Comparison of ENCODE assay signal across 11 cellular contexts in the genomic region with DNA sequence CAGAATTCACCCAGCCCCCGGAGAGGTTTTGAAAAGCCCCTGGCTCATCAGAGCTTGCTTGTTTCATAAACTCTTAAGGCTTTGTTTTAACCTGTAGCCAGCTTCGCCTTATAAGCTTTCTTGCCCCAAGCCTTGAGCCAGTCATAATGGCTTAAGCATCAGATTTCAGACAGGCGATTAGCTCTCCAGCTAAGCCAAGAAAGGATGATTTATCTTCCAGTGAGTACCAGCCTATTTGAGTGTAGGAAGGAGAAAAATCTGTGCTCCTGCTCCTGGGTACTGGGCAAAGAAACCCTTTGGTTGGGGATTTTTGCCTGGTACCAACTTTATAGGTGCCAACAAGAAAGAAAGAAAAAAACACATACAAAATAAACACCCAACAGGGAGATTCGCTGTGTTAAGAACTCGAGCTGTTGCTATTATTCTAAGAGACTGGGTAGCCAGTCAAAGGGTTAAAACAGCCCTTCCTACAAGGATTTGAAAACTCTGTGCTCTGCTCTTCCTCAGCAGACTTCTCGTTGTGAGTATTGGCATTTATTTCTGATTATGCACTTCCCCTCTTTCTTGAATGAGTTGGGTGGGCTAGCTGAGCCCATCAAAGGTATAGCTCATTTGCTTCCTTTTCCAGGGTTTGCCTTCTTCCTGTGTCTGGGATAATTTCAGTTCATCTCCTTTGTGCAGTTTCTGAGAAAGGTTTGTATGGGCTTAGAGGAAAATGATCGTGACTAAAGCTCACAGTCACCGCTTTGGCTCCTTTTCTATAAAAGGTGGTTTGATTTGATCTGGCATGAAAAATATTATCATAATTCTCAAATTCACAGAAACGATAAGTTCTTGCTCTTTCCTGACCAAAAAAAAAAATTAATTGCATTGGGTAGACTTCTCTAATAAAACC.
DNase-seq lines count a peak whose midpoint lies in the region; ATAC-seq, FAIRE-seq and TF ChIP-seq lines count a peak whose summit lies in the region.
"Had no signal": no experiment of that assay in that cellular context is flagged by ENCODE, and none has a peak within 500 bp of the region (broad histone marks: within the 10 kb centered on the region; RNA-seq: fewer than 3 reads in every experiment).

No MANE protein-coding gene starts in this region.

- H3K27ac ChIP-seq in RWPE2 (ENCODE audit: poor library complexity, severe bottlenecking) (peak overlapping the region; percentile 99), trophoblast cell (ENCODE audit: low read depth, low read length) (peak overlapping the region; percentile 91)
- H3K27ac ChIP-seq in CD8-positive, alpha-beta memory T cell (ENCODE audit: low read depth, low read length): no peak overlapping the region

- peaks cover 18% of the 10 kb centered on the region for H3K79me2 ChIP-seq in trophoblast cell (ENCODE audit: control insufficient read depth, insufficient read depth, low read length, poor library complexity)

- peak overlapping the region; percentile 2 for H4K8ac ChIP-seq in trophoblast cell (ENCODE audit: low read depth, low read length)

- CTCF ChIA-PET in CD8-positive, alpha-beta memory T cell (lab: Charles Lee): interaction anchor here (1.2 kb wide), 1 partner anchor 9 kb away, joined by 3 read pairs; no protein-coding TSS in a partner anchor

- peak overlapping the region; percentile 12 for H4K91ac ChIP-seq in trophoblast cell (ENCODE audit: low read depth, low read length)

- WGBS in trophoblast cell (ENCODE audit: extremely low coverage, insufficient coverage, insufficient read length): no CpG with 5 or more reads among the region's 9 CpGs

- H3K9me3 Mint-ChIP-seq in CD8-positive, alpha-beta memory T cell: no peaks in the 10 kb centered on the region

- peaks cover 11% of the 10 kb centered on the region for H3K36me3 ChIP-seq in RWPE2 (ENCODE audit: low read depth)
- H3K36me3 ChIP-seq in trophoblast cell (ENCODE audit: control insufficient read depth in 1 of 2, insufficient read depth in 2 of 2, low read length in 2 of 2): peaks cover 3 to 5% of the 10 kb centered on the region in 2 experiments
- H3K36me3 ChIP-seq in CD8-positive, alpha-beta memory T cell (ENCODE audit: insufficient read depth, low read length): no peaks in the 10 kb centered on the region

- H2BK12ac ChIP-seq in trophoblast cell (ENCODE audit: low read length): no peak overlapping the region

- H2AFZ ChIP-seq in trophoblast cell (ENCODE audit: insufficient read depth, low read length, poor library complexity): no peak overlapping the region

- TF ChIP-seq CTCF in D721Med (IDR thresholded peaks at IDR 0.05; ENCODE audit: insufficient read depth, missing control alignments): no peak
- no peak for TF ChIP-seq CTCF in RWPE2 (IDR thresholded peaks at IDR 0.05; ENCODE audit: poor library complexity, severe bottlenecking)

- H3K4ac ChIP-seq in trophoblast cell (ENCODE audit: low read depth, low read length): no peak overlapping the region

- peak overlapping the region; percentile 27 for H3K4me3 ChIP-seq in RWPE2 (ENCODE audit: severe bottlenecking)
- H3K4me3 ChIP-seq in trophoblast cell (ENCODE audit: low read depth, low read length): no peak overlapping the region
- no peak overlapping the region for H3K4me3 ChIP-seq in CD8-positive, alpha-beta memory T cell (ENCODE audit: low read length)

- in situ Hi-C loops in ACHN (cut with HindIII; ENCODE audit: low pct_ligation_motif_present, low pct_unique_long_range_greater_than_20kb, low sequenced_read_pairs): no loop called here

- H3K27me3 ChIP-seq in RWPE2 (ENCODE audit: insufficient read depth, poor library complexity, severe bottlenecking) (no peaks in the 10 kb centered on the region), trophoblast cell (ENCODE audit: insufficient read depth, low read length) (no peaks in the 10 kb centered on the region)
- no peaks in the 10 kb centered on the region for H3K27me3 ChIP-seq in CD8-positive, alpha-beta memory T cell (ENCODE audit: insufficient read depth, low read length, poor library complexity, severe bottlenecking)

- H4K12ac ChIP-seq in trophoblast cell (ENCODE audit: low read depth, low read length): no peak overlapping the region

- H3K9me3 ChIP-seq in RWPE2 (ENCODE audit: severe bottlenecking): no peaks in the 10 kb centered on the region
- H3K9me3 ChIP-seq in trophoblast cell (ENCODE audit: insufficient read depth, low read depth, low read length): no peaks in the 10 kb centered on the region
- no peaks in the 10 kb centered on the region for H3K9me3 ChIP-seq in CD8-positive, alpha-beta memory T cell (ENCODE audit: low read length)

- peak overlapping the region; percentile 71 for H3K4me2 ChIP-seq in trophoblast cell (ENCODE audit: low read length)

- ATAC-seq in RWPE2 (ENCODE audit: low read depth) (peak; percentile 74), GM18873 (IDR thresholded peaks at IDR 0.05; ENCODE audit: low FRiP score, unreplicated experiment) (no peak), HG02884 (IDR thresholded peaks at IDR 0.05; ENCODE audit: unreplicated experiment) (no peak)

- H3K9ac ChIP-seq in trophoblast cell (ENCODE audit: low read length): peak overlapping the region; percentile 91

- no peak overlapping the region for H3K18ac ChIP-seq in trophoblast cell (ENCODE audit: low read length)

- H2BK120ac ChIP-seq in trophoblast cell (ENCODE audit: insufficient read depth, low read length, poor library complexity): no peak overlapping the region

- H3K4me3 Mint-ChIP-seq in CD8-positive, alpha-beta memory T cell: no peak overlapping the region

- POLR2A ChIA-PET in CD8-positive, alpha-beta memory T cell (lab: Charles Lee): no interaction called here

- no peaks in the 10 kb centered on the region for H3K4me1 Mint-ChIP-seq in CD8-positive, alpha-beta memory T cell

- no peak overlapping the region for H2AK5ac ChIP-seq in trophoblast cell (ENCODE audit: low read length)

- peak overlapping the region; percentile 43 for H2BK5ac ChIP-seq in trophoblast cell (ENCODE audit: low read depth, low read length, poor library complexity)

- H3K79me1 ChIP-seq in trophoblast cell (ENCODE audit: low read length): peaks cover 40% of the 10 kb centered on the region

- no peak overlapping the region for H3K23ac ChIP-seq in trophoblast cell (ENCODE audit: low read length)

- no peak overlapping the region for H3K27ac Mint-ChIP-seq in CD8-positive, alpha-beta memory T cell

- peak overlapping the region; percentile 79 for H3K14ac ChIP-seq in trophoblast cell (ENCODE audit: low read length)

- FAIRE-seq in D721Med (lab: Jason Lieb, UNC): no peak

- H3K4me1 ChIP-seq in RWPE2 (ENCODE audit: insufficient read depth, poor library complexity, severe bottlenecking) (peaks cover 40% of the 10 kb centered on the region), trophoblast cell (ENCODE audit: control insufficient read depth in 1 of 2, insufficient read depth in 2 of 2, low read length in 2 of 2) (peaks cover 12 to 22% of the 10 kb centered on the region in 2 experiments)
- H3K4me1 ChIP-seq in CD8-positive, alpha-beta memory T cell (ENCODE audit: insufficient read depth, low read length): no peaks in the 10 kb centered on the region

- H3K36me3 Mint-ChIP-seq in CD8-positive, alpha-beta memory T cell: peaks cover 0 to 3% (median 0%) of the 10 kb centered on the region in 3 donors

- peaks cover 0 to 4% of the 10 kb centered on the region in 2 donors for H3K27me3 Mint-ChIP-seq in CD8-positive, alpha-beta memory T cell

- peak; percentile 45 for DNase-seq in D721Med (ENCODE audit: insufficient read length, low spot score)
- DNase-seq in RWPE2 (ENCODE audit: low spot score): no peak
- peak; percentile 19 for DNase-seq in fibroblast of gingiva (ENCODE audit: low read depth)
- DNase-seq in trophoblast cell: no peak
- DNase-seq in ACHN: no peak
- DNase-seq in CD8-positive, alpha-beta memory T cell: no peak
- DNase-seq: activated CD4-positive, alpha-beta T cell treated with anti-CD3 and anti-CD28 coated beads, Interleukin-2, amount 50 U/mL, for 4 hours; head of caudate nucleus; NCI-H1436 had no signal

Comparison
In these comparisons a context has a peak if more than half of its experiments do, and no peak if none do; other contexts are left out.
1. DNase-seq: peak in D721Med (single experiment) and fibroblast of gingiva (single experiment); none in RWPE2 (single experiment), trophoblast cell (0 of 2), ACHN (single experiment) and CD8-positive, alpha-beta memory T cell (0 of 5).